In the genomic region with DNA sequence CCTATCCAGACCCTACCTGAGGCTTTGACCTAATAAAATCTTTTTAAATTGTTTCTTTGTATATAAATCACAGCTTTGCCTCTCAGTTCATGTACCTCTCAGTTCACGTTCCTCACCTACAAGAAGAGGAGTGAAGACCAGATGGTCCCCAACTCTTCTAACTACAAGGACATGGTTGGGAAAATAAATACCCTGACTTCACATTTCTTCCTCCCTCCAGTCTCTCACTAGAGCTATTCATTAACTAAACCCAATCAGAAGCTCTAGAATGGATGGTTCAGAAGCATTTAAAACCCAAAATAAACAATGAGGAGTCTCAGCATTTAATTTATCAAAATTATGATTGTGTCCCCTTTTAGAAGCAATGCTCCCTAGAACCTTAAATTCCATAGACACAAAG, we compare ENCODE assay signal across 19 cellular contexts.
A peak's percentile ranks its signal among the peaks of the same experiment; 100 is the strongest.
DNase-seq lines count a peak whose midpoint lies in the region; ATAC-seq and TF ChIP-seq lines count a peak whose summit lies in the region.
"Had no signal": no experiment of that assay in that cellular context is flagged by ENCODE, and none has a peak within 500 bp of the region (broad histone marks: within the 10 kb centered on the region; RNA-seq: fewer than 3 reads in every experiment).

No MANE protein-coding gene starts in this region.

- H3K4me1 Mint-ChIP-seq in endodermal cell, result peaks cover 39% of the 10 kb centered on the region

- TF ChIP-seq POLR2A in right lobe of liver (IDR thresholded peaks at IDR 0.05) (no peak), transverse colon (IDR thresholded peaks at IDR 0.05) (no peak)

- no peak for TF ChIP-seq CTCF in endodermal cell (conservative IDR thresholded peaks at IDR 0.05)
- no peak for TF ChIP-seq CTCF in right lobe of liver (IDR thresholded peaks at IDR 0.05)
- TF ChIP-seq CTCF in transverse colon (IDR thresholded peaks at IDR 0.05), result no peak

- H3K9me3 ChIP-seq in endodermal cell (ENCODE audit: control insufficient read depth, low read length), result no peaks in the 10 kb centered on the region
- H3K9me3 ChIP-seq in right lobe of liver, result no peaks in the 10 kb centered on the region
- H3K9me3 ChIP-seq in transverse colon, result no peaks in the 10 kb centered on the region

- ATAC-seq in right lobe of liver, result peak; percentile 8 to 56 (median 27)

- DNase-seq in Caki2 (ENCODE audit: low read depth), result peak; percentile 6
- no peak for DNase-seq in endodermal cell
- no peak for DNase-seq in right lobe of liver
- no peak for DNase-seq in transverse colon
- DNase-seq in posterior vena cava (ENCODE audit: low spot score), result no peak
- no peak for DNase-seq in NCI-H2107 (lab: John Stamatoyannopoulos, UW)
- DNase-seq in C1 segment of cervical spinal cord (lab: John Stamatoyannopoulos, UW), result no peak
- DNase-seq: CD4-positive, alpha-beta T cell; GOT3; HCEC 1CT; NCI-H1092 treated with DMSO at 0.1 percent for 48 hours; NCI-H2029; NCI-H226; NK-92 treated with Interleukin-12 subunit alpha and Interleukin-12 subunit beta, amount 100 ng/mL, for 24 hours; SHP77 treated with DMSO at 0.1 percent for 48 hours had no signal

- H3K4me3 ChIP-seq in endodermal cell (ENCODE audit: low read length) (peak overlapping the region; percentile 3), right lobe of liver (no peak overlapping the region), transverse colon (no peak overlapping the region)
- H3K4me3 ChIP-seq: SK-N-MC had no signal

- H3K9ac ChIP-seq in endodermal cell (ENCODE audit: extremely low read depth, low read length, poor library complexity, severe bottlenecking), result peak overlapping the region; percentile 6
- H3K9ac ChIP-seq: KMS-11 had no signal

- no peaks in the 10 kb centered on the region for H3K36me3 ChIP-seq in endodermal cell (ENCODE audit: control insufficient read depth, insufficient read depth, low read length)
- no peaks in the 10 kb centered on the region for H3K36me3 ChIP-seq in right lobe of liver
- H3K36me3 ChIP-seq in transverse colon, result no peaks in the 10 kb centered on the region

- no peaks in the 10 kb centered on the region for H3K27me3 ChIP-seq in endodermal cell (ENCODE audit: control insufficient read depth, insufficient read depth, low read length, poor library complexity, severe bottlenecking)
- no peaks in the 10 kb centered on the region for H3K27me3 ChIP-seq in right lobe of liver
- H3K27me3 ChIP-seq in transverse colon, result no peaks in the 10 kb centered on the region

- no peaks in the 10 kb centered on the region for H3K36me3 Mint-ChIP-seq in endodermal cell (ENCODE audit: low read depth)

- H3K27me3 Mint-ChIP-seq in endodermal cell (ENCODE audit: insufficient read depth), result no peaks in the 10 kb centered on the region
- H3K27me3 Mint-ChIP-seq: CD4-positive, alpha-beta T cell had no signal

- TF ChIP-seq EP300 in transverse colon (IDR thresholded peaks at IDR 0.05; ENCODE audit: low read depth), result no peak

- no peaks in the 10 kb centered on the region for H3K9me3 Mint-ChIP-seq in endodermal cell

- H3K4me3 Mint-ChIP-seq in endodermal cell, result peak overlapping the region; percentile 15
- H3K4me3 Mint-ChIP-seq: CD4-positive, alpha-beta T cell had no signal

- H3K4me1 ChIP-seq in endodermal cell (ENCODE audit: control insufficient read depth, insufficient read depth, low read length), result peaks cover 12% of the 10 kb centered on the region
- peaks cover 0 to 47% (median 15%) of the 10 kb centered on the region in 4 donors for H3K4me1 ChIP-seq in right lobe of liver
- peaks cover 0 to 54% (median 25%) of the 10 kb centered on the region in 4 donors for H3K4me1 ChIP-seq in transverse colon

- intact Hi-C loops in right lobe of liver (cut with DNase I), result no loop called here
- intact Hi-C loops in transverse colon (cut with DNase I; ENCODE audit: low total_unique reads), result no loop called here
- intact Hi-C loops in posterior vena cava (cut with DNase I), result no loop called here

- peak overlapping the region; percentile 96 for H3K27ac Mint-ChIP-seq in endodermal cell
- H3K27ac Mint-ChIP-seq: CD4-positive, alpha-beta T cell had no signal

- in situ Hi-C loops in Caki2 (cut with HindIII; ENCODE audit: low pct_unique_long_range_greater_than_20kb, low sequenced_read_pairs), result no loop called here
- in situ Hi-C loops in transverse colon (cut with MboI; ENCODE audit: low pct_ligation_motif_present in 1 of 4, low pct_unique_long_range_greater_than_20kb in 1 of 4, low sequenced_read_pairs in 3 of 4), result no loop called here

- WGBS in endodermal cell (ENCODE audit: insufficient coverage in 1 of 2, insufficient read length in 1 of 2), 2 experiments, result 83% methylated on average over 1 of the region's 1 CpG; no CpG with 5 or more reads in 1 of the 2 experiments
- WGBS in right lobe of liver (ENCODE audit: insufficient coverage, low coverage, low lambda C conversion rate, missing lambda C conversion rate), result 67% methylated on average over 1 of the region's 1 CpG
- 0 to 45% methylated on average over 1 of the region's 1 CpG for WGBS in transverse colon (ENCODE audit: low coverage in 1 of 2), 2 donors

- H3K27ac ChIP-seq in endodermal cell (ENCODE audit: low read depth, low read length), result no peak overlapping the region
- peak overlapping the region; percentile 75 to 92 (median 83) for H3K27ac ChIP-seq in right lobe of liver
- H3K27ac ChIP-seq in transverse colon, result peak overlapping the region in 3 of 4 donors; percentile 22 to 73 (median 72)
- H3K27ac ChIP-seq: HL-60, KMS-11, RWPE1, SK-N-MC had no signal
